26 cellular contexts compared by ENCODE assay signal in the genomic region with DNA sequence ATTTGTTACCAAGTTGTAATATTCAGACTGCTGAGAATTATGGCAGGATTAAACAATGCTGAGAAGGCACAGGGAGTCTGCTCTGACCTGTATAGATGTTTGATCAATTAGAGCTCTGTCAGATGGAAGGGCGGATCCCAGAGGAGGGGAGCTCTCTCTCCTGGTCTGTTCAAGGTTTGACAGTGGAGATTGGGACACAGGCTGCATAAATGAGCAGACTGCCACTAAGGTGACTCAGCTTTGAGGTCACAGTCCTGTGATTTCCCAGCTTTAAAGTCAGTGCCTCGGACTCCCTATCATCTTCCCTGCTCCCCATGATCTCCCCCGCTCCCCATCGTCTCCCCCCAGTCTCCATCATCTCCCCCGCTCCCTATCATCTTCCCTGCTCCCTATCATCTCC. TPM values are rescaled to one million over a fixed set of nuclear protein-coding genes. Genes with fewer than 3 reads are reported as not detected.
A peak's percentile ranks its signal among the peaks of the same experiment; 100 is the strongest.
DNase-seq lines count a peak whose midpoint lies in the region; ATAC-seq and TF ChIP-seq lines count a peak whose summit lies in the region.
"Had no signal": no experiment of that assay in that cellular context is flagged by ENCODE, and none has a peak within 500 bp of the region (broad histone marks: within the 10 kb centered on the region; RNA-seq: fewer than 3 reads in every experiment).

No MANE protein-coding gene starts in this region.

- intact Hi-C loops in PC-9 (cut with micrococcal nuclease; ENCODE audit: unreplicated experiment) = loop anchor here (5.0 kb wide), 1 partner anchor 59 kb away; a partner anchor contains a TSS
- intact Hi-C loops in posterior cingulate gyrus (cut with DNase I) = no loop called here
- intact Hi-C loops in left ventricle myocardium inferior (cut with micrococcal nuclease) = no loop called here

- H3K9me3 ChIP-seq in PC-9 (ENCODE audit: insufficient read depth, low read depth) (no peaks in the 10 kb centered on the region), left ventricle myocardium inferior (replicated peaks) (peaks cover 5% of the 10 kb centered on the region)
- H3K9me3 ChIP-seq: right lobe of liver had no signal

- in situ Hi-C loops in Caki2 (cut with HindIII; ENCODE audit: low pct_unique_long_range_greater_than_20kb, low sequenced_read_pairs) = no loop called here

- no peak for TF ChIP-seq CTCF in PC-9 (conservative IDR thresholded peaks at IDR 0.05)
- TF ChIP-seq CTCF in foreskin fibroblast (IDR thresholded peaks at IDR 0.05; ENCODE audit: low read depth, low read length) = no peak
- TF ChIP-seq CTCF in left ventricle myocardium inferior (IDR thresholded peaks at IDR 0.05; ENCODE audit: borderline replicate concordance) = no peak

- POLR2A ChIA-PET in PC-9 (lab: Charles Lee; ENCODE audit: unreplicated experiment) = interaction anchor here (0.7 kb wide), 1 partner anchor 149 kb away, joined by 5 read pairs; no protein-coding TSS in a partner anchor

- H3K9me2 ChIP-seq in PC-9 (ENCODE audit: insufficient read depth) = no peaks in the 10 kb centered on the region

- H2AFZ ChIP-seq in PC-9 = no peak overlapping the region
- H2AFZ ChIP-seq: parathyroid adenoma had no signal

- H3K4me3 ChIP-seq in PC-9 (no peak overlapping the region), foreskin fibroblast (ENCODE audit: low read depth in 1 of 2, low read length in 2 of 2) (no peak overlapping the region), left ventricle myocardium inferior (no peak overlapping the region)
- H3K4me3 ChIP-seq: dorsolateral prefrontal cortex, right lobe of liver had no signal

- H3K36me3 ChIP-seq in PC-9 (ENCODE audit: low read depth) (no peaks in the 10 kb centered on the region), left ventricle myocardium inferior (no peaks in the 10 kb centered on the region)
- H3K36me3 ChIP-seq: right lobe of liver had no signal

- H4K20me1 ChIP-seq in PC-9 (ENCODE audit: insufficient read depth) = no peaks in the 10 kb centered on the region

- peak overlapping the region; percentile 50 for H3K4me2 ChIP-seq in PC-9
- H3K4me2 ChIP-seq: KMS-11 had no signal

- H3K4me1 ChIP-seq in PC-9 (replicated peaks; ENCODE audit: insufficient read depth) (peaks cover 61% of the 10 kb centered on the region), left ventricle myocardium inferior (no peaks in the 10 kb centered on the region)
- H3K4me1 ChIP-seq: right lobe of liver had no signal

- H3K27ac ChIP-seq in PC-9 = no peak overlapping the region
- H3K27ac ChIP-seq in left ventricle myocardium inferior (replicated peaks) = no peak overlapping the region
- H3K27ac ChIP-seq: dorsolateral prefrontal cortex, KMS-11, parathyroid adenoma, right lobe of liver had no signal

- H3K27me3 ChIP-seq in PC-9 (ENCODE audit: insufficient read depth, low read depth) (no peaks in the 10 kb centered on the region), left ventricle myocardium inferior (ENCODE audit: low read depth) (peaks cover 69% of the 10 kb centered on the region)
- H3K27me3 ChIP-seq: dorsolateral prefrontal cortex, right lobe of liver had no signal

- BruUV-seq in PC-9 (replicated peaks; lab: Mats Ljungman, UMichigan) = no TSS peak

- no peak for ATAC-seq in GM21515 (IDR thresholded peaks at IDR 0.05; ENCODE audit: unreplicated experiment)
- no peak for ATAC-seq in HG03342 (IDR thresholded peaks at IDR 0.05; ENCODE audit: unreplicated experiment)

- peaks cover 20% of the 10 kb centered on the region for H3F3A ChIP-seq in PC-9 (ENCODE audit: insufficient read depth, low read depth)

- CTCF ChIA-PET in PC-9 (lab: Charles Lee) = interaction anchor here (0.6 to 0.7 kb wide), 2 partner anchors 43 to 59 kb away, joined by 7 to 9 read pairs; a partner anchor contains a TSS

- DNase-seq in Caki2 (ENCODE audit: low read depth) = peak; percentile 45
- peak; percentile 28 for DNase-seq in GM03348 (ENCODE audit: low spot score)
- DNase-seq in PC-9 = peak; percentile 36 to 76
- peak; percentile 37 to 50 for DNase-seq in foreskin fibroblast
- DNase-seq in posterior cingulate gyrus = no peak
- DNase-seq in left ventricle myocardium inferior = no peak
- DNase-seq: activated CD4-positive, alpha-beta T cell treated with anti-CD3 and anti-CD28 coated beads for 48 hours; activated naive CD4-positive, alpha-beta T cell treated with anti-CD3 and anti-CD28 coated beads for 36 hours; activated T-cell treated with anti-CD3 and anti-CD28 coated beads, Interleukin-2, amount 50 U/mL, for 48 hours; anterior cingulate cortex; CD8-positive, alpha-beta memory T cell; DND-41; dorsolateral prefrontal cortex; H7; immature natural killer cell; NCI-H1092; NCI-H2081 treated with DMSO at 0.1 percent for 48 hours; NCI-H510A; right lobe of liver; SIG-M5; stimulated activated CD4-positive, alpha-beta T cell treated with anti-CD3 and anti-CD28 coated beads, Interleukin-15, amount 100 ng/mL, for 24 hours; T-helper 1 cell had no signal

- no peaks in the 10 kb centered on the region for H3K79me2 ChIP-seq in PC-9 (ENCODE audit: low read depth)
- H3K79me2 ChIP-seq: parathyroid adenoma had no signal

RNA-seq across cellular contexts. Expression of a gene that starts 59.2 kb away (rescaled TPM):
- total RNA-seq in Caki2 (2014; rRNA removed; shearing (Covaris generic); ENCODE audit: low replicate concordance) = 3.6 and 10.1 TPM in 2 replicates
- total RNA-seq in PC-9 (2021) (13.5 and 16.3 TPM in 2 replicates), left ventricle myocardium inferior (7.0 TPM)

Comparison
In these comparisons a context has a peak if more than half of its experiments do, and no peak if none do; other contexts are left out.
1. DNase-seq: peak in Caki2 (single experiment), GM03348 (single experiment), PC-9 (2 of 2) and foreskin fibroblast (2 of 2); none in posterior cingulate gyrus (0 of 10) and left ventricle myocardium inferior (single experiment).